ENCODE assay signal across 24 cellular contexts in the genomic region with DNA sequence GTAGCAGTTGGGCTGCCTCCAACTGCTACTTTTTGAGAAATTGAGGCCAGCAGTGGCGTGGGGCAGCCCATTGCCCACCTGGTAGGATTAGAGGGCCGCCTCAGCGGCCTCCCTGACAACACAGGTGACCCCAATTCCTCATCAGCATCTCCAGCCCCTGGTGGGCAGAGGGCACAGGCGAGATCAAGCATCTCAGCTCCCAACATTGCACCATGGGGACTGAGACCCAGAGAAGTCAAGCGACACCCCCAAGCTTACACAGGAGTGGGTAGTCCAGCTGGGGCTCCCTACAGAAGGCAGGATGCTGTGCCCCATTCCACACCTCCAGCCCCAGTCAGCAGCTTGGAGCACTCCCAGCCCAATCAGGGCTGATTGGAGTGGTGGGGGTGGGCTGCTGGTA. TPM values are rescaled to one million over a fixed set of nuclear protein-coding genes. Genes with fewer than 3 reads are reported as not detected.
"Had no signal": no experiment of that assay in that cellular context is flagged by ENCODE, and none has a peak within 500 bp of the region (broad histone marks: within the 10 kb centered on the region; RNA-seq: fewer than 3 reads in every experiment).

No MANE protein-coding gene starts in this region.

- ATAC-seq: PC-3 had no signal

- DNase-seq: IMR-90, Karpas-422, KG1, MG63, NCI-H1092 treated with DMSO at 0.1 percent for 48 hours, NCI-H1436, NCI-H187, NCI-H2029, NCI-H2081 treated with DMSO at 0.1 percent for 48 hours, NCI-H2171, NCI-H226, NCI-H446, NCI-H510A, NCI-H524 treated with DMSO at 0.1 percent for 48 hours, NCI-H69, NCI-H774, PC-3, Right ventricle myocardium superior, SIG-M5 had no signal

- H3K4me1 ChIP-seq: SJSA1 had no signal

- H3K9me3 ChIP-seq: MG63, SJSA1 had no signal

- H3K27ac ChIP-seq: SJSA1, SK-N-MC had no signal

- H3K4me3 ChIP-seq: MG63, SJSA1, SK-N-MC had no signal

- H3K36me3 ChIP-seq: MG63, SJSA1 had no signal

- H3K27me3 ChIP-seq: MG63, SJSA1 had no signal

RNA-seq across cellular contexts. Expression of a gene that starts 0.2 kb away (rescaled TPM):
- total RNA-seq: HT-29, IMR-90, OCI-LY7, PC-3, Right ventricle myocardium superior, RPMI7951, SJSA1 had no signal
- polyA plus RNA-seq: IMR-90 had no signal

RNA-seq across cellular contexts. Expression of a gene that starts 14.3 kb away (rescaled TPM):
- total RNA-seq: HT-29, IMR-90, OCI-LY7, PC-3, Right ventricle myocardium superior, RPMI7951, SJSA1 had no signal
- polyA plus RNA-seq: IMR-90 had no signal
